ENCODE assay signal across 8 cellular contexts in the genomic region with DNA sequence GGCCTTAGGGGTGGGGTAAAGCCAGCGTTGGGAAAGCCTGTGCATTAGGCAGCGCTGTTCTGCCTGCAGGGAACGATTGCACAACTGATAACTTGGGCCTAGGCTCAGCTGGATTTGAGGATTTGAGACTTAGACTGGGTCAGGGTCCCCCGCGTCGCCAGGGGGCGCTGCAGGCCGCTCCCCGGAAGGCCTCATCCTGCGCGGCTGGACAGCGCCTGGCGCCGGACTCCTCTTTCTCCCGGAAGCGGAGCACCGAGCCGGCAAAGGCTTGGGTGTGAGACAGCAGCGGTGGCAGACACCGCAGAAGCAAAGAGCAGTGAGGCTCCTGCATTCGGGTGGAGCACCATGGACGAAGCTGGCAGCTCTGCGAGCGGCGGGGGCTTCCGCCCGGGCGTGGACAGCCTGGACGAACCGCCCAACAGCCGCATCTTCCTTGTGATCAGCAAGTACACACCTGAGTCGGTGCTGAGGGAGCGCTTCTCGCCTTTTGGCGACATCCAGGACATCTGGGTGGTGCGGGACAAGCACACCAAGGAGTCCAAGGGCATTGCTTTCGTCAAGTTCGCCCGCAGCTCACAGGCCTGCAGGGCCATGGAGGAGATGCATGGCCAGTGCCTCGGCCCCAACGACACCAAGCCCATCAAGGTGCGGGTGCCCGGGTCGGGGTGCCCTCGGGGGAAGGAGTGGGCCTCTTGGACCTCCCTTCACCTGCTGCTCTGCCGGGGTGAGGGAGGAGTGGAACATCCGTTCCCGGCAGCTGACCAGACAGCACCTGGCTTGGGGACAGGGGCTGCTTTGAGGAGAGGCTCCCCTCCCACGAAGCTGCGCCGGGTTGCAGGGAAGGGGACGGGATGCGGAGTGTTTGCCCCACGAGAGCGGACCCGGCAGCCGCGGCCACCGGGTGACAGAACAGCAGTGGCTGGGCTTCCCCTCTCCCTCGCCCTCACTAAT. TPM values are rescaled to one million over a fixed set of nuclear protein-coding genes. Genes with fewer than 3 reads are reported as not detected.
A peak's percentile ranks its signal among the peaks of the same experiment; 100 is the strongest.
DNase-seq lines count a peak whose midpoint lies in the region; ATAC-seq and FAIRE-seq lines count a peak whose summit lies in the region.

A gene with protein sequence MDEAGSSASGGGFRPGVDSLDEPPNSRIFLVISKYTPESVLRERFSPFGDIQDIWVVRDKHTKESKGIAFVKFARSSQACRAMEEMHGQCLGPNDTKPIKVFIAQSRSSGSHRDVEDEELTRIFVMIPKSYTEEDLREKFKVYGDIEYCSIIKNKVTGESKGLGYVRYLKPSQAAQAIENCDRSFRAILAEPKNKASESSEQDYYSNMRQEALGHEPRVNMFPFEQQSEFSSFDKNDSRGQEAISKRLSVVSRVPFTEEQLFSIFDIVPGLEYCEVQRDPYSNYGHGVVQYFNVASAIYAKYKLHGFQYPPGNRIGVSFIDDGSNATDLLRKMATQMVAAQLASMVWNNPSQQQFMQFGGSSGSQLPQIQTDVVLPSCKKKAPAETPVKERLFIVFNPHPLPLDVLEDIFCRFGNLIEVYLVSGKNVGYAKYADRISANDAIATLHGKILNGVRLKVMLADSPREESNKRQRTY (plus strand): TSS at position 236 of the 951 bp plus-strand sequence. CDS start 110 bp downstream, at position 346.

- FAIRE-seq in GM19239 (lab: Jason Lieb, UNC), result peak; percentile 92

- peak; percentile 94 for ATAC-seq in HG03457 (IDR thresholded peaks at IDR 0.05; ENCODE audit: unreplicated experiment)
- peak; percentile 98 for ATAC-seq in left lobe of liver

- peak in 13 of 14 donors; percentile 41 to 88 (median 76) for DNase-seq in C1 segment of cervical spinal cord (lab: John Stamatoyannopoulos, UW)
- peak; percentile 78 for DNase-seq in GM19239 (ENCODE audit: insufficient read length, low spot score)
- DNase-seq in NCI-H524 (lab: John Stamatoyannopoulos, UW), result peak; percentile 71 to 87
- DNase-seq in activated CD4-positive, alpha-beta T cell treated with anti-CD3 and anti-CD28 coated beads for 48 hours, result peak; percentile 91
- DNase-seq in cortex of kidney (lab: John Stamatoyannopoulos, UW), result peak; percentile 38
- peak; percentile 95 for DNase-seq in left lobe of liver (ENCODE audit: low spot score)
- peak; percentile 74 for DNase-seq in stimulated activated CD4-positive, alpha-beta T cell treated with anti-CD3 and anti-CD28 coated beads, Interleukin-2, amount 100 ng/mL, for 4 hours (ENCODE audit: low read depth)

RNA-seq across cellular contexts. Expression of the gene that starts here (rescaled TPM):
- total RNA-seq in left lobe of liver, result 4.0 TPM

Comparison
In these comparisons a context has a peak if more than half of its experiments do, and no peak if none do; other contexts are left out.
1. Peak in every context shown above with its lines: DNase-seq and ATAC-seq.
2. DNase-seq: peak in every context shown above with its lines; median percentile 95 in left lobe of liver; 91 in activated CD4-positive, alpha-beta T cell treated with anti-CD3 and anti-CD28 coated beads for 48 hours; 79 in NCI-H524; 78 in GM19239; 76 in C1 segment of cervical spinal cord; 74 in stimulated activated CD4-positive, alpha-beta T cell treated with anti-CD3 and anti-CD28 coated beads, Interleukin-2, amount 100 ng/mL, for 4 hours; 38 in cortex of kidney.